In the genomic region with DNA sequence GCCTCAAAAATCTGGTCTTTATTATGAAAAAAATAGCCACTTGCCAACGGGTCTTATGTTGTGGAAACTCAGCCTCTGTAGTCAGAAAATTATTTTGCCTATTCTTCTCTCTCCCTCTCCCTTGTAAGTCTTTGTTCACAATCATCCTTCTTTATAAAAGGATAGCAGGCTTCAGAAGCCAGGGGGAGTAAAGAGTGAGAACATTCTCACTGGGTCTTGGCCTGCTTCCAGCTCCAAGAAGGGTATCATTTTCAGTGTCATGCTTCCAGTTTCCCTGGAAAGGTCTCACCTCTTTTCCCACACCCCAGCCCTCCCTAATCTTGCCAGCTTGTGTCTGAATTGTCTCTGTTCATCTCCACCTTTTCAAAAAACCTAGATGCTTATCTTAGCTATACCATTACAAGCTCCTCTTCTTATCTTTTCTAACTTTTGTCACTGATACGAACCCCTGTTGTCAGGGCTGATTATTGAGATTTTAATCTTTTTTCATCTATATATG, we compare ENCODE assay signal across 14 cellular contexts.
DNase-seq lines count a peak whose midpoint lies in the region; ATAC-seq lines count a peak whose summit lies in the region.
"Had no signal": no experiment of that assay in that cellular context is flagged by ENCODE, and none has a peak within 500 bp of the region (broad histone marks: within the 10 kb centered on the region; RNA-seq: fewer than 3 reads in every experiment).

No MANE protein-coding gene starts in this region.

- no peaks in the 10 kb centered on the region for H3K79me2 ChIP-seq in mesendoderm (ENCODE audit: control insufficient read depth, insufficient read depth, low read length)

- no peak overlapping the region for H3K27ac ChIP-seq in mesendoderm (ENCODE audit: low read depth, low read length)

- no peak overlapping the region for H4K8ac ChIP-seq in mesendoderm (ENCODE audit: low read depth, low read length)

- no peak overlapping the region for H3K4me2 ChIP-seq in mesendoderm (ENCODE audit: low read length)

- H2BK15ac ChIP-seq in mesendoderm (replicated peaks; ENCODE audit: low read depth), result no peak overlapping the region

- H3K79me1 ChIP-seq in mesendoderm (ENCODE audit: low read length), result no peaks in the 10 kb centered on the region

- H2BK120ac ChIP-seq in mesendoderm (ENCODE audit: low read depth, low read length), result no peak overlapping the region

- H2BK5ac ChIP-seq in mesendoderm (ENCODE audit: low read length), result no peak overlapping the region

- H3K4me3 ChIP-seq in mesendoderm (ENCODE audit: low read length), result no peak overlapping the region

- no peak overlapping the region for H3K9ac ChIP-seq in mesendoderm (ENCODE audit: low read length)

- no peaks in the 10 kb centered on the region for H3K27me3 ChIP-seq in mesendoderm (ENCODE audit: insufficient read depth, low read length, poor library complexity)

- WGBS in mesendoderm (ENCODE audit: extremely low coverage, insufficient coverage, low lambda C conversion rate), result no CpG with 5 or more reads among the region's 2 CpGs

- H3K36me3 ChIP-seq in mesendoderm (ENCODE audit: control insufficient read depth, insufficient read depth, low read length), result no peaks in the 10 kb centered on the region

- no peak overlapping the region for H2AK5ac ChIP-seq in mesendoderm (ENCODE audit: low read length)

- no peak overlapping the region for H3K23ac ChIP-seq in mesendoderm (ENCODE audit: low read length)

- no peak overlapping the region for H3K56ac ChIP-seq in mesendoderm (ENCODE audit: low read length)

- H3K4ac ChIP-seq in mesendoderm (ENCODE audit: low read depth, low read length), result no peak overlapping the region

- DNase-seq in NCI-H1417 (lab: John Stamatoyannopoulos, UW) (peak; percentile 22 to 76 (median 29)), NCI-H1417 treated with DMSO at 0.1 percent for 48 hours (lab: John Stamatoyannopoulos, UW) (no peak), NCI-H1105 treated with DMSO at 0.1 percent for 48 hours (lab: John Stamatoyannopoulos, UW) (peak; percentile 83), OCI-M1 (lab: John Stamatoyannopoulos, UW) (peak; percentile 30), mesendoderm (peak; percentile 93), HPDE6-E6E7 (ENCODE audit: extremely low spot score) (no peak)
- DNase-seq: activated CD4-positive, alpha-beta T cell treated with anti-CD3 and anti-CD28 coated beads for 4 hours; activated naive CD8-positive, alpha-beta T cell treated with anti-CD3 and anti-CD28 coated beads, Interleukin-2, amount 10 ng/mL, durations not matched to agents 7 days and 5 days; CD4-positive, CD25-positive, alpha-beta regulatory T cell; central memory CD4-positive, alpha-beta T cell; naive thymus-derived CD8-positive, alpha-beta T cell; T-helper 2 cell had no signal

- peaks cover 5% of the 10 kb centered on the region for H3K4me1 ChIP-seq in mesendoderm (ENCODE audit: control insufficient read depth, low read depth, low read length)

- no peak overlapping the region for H4K5ac ChIP-seq in mesendoderm (ENCODE audit: low read length)

- H3K18ac ChIP-seq in mesendoderm (ENCODE audit: low read length), result no peak overlapping the region

- ATAC-seq in GM21717 (IDR thresholded peaks at IDR 0.05; ENCODE audit: unreplicated experiment) (no peak), GM19351 (IDR thresholded peaks at IDR 0.05; ENCODE audit: unreplicated experiment) (no peak)
- ATAC-seq: naive thymus-derived CD8-positive, alpha-beta T cell had no signal

Comparison
In these comparisons a context has a peak if more than half of its experiments do, and no peak if none do; other contexts are left out.
1. DNase-seq: peak in NCI-H1417 (3 of 3), NCI-H1105 treated with DMSO at 0.1 percent for 48 hours (single experiment), OCI-M1 (single experiment) and mesendoderm (single experiment); none in NCI-H1417 treated with DMSO at 0.1 percent for 48 hours (single experiment) and HPDE6-E6E7 (single experiment).